Comparison of ENCODE assay signal across 21 cellular contexts in genomic region chr10:43963379-43963778, GRCh38.
DNase-seq lines count a peak whose midpoint lies in the region; ATAC-seq, FAIRE-seq and TF ChIP-seq lines count a peak whose summit lies in the region.
"Had no signal": no experiment of that assay in that cellular context is flagged by ENCODE, and none has a peak within 500 bp of the region (broad histone marks: within the 10 kb centered on the region; RNA-seq: fewer than 3 reads in every experiment).

No MANE protein-coding gene starts in this region.

- H3K4me3 ChIP-seq in BLaER1 treated with 17β-estradiol and CSF1 and Interleukin-3, amounts not matched to agents 10 nM and 100 nM = no peak overlapping the region
- H3K4me3 ChIP-seq in mesenchymal stem cell (ENCODE audit: insufficient read depth in 1 of 2, low read depth in 1 of 2, low read length in 2 of 2) (no peak overlapping the region), tibial artery (no peak overlapping the region), Caco-2 (ENCODE audit: low read depth, low read length) (no peak overlapping the region)

- no peak overlapping the region for H3K4me3 Mint-ChIP-seq in activated CD8-positive, alpha-beta memory T cell treated with anti-CD3 and anti-CD28 coated beads, Interleukin-2, amount 10 ng/mL, durations not matched to agents 7 days and 5 days
- H3K4me3 Mint-ChIP-seq in Caco-2 (ENCODE audit: unreplicated experiment) = no peak overlapping the region
- H3K4me3 Mint-ChIP-seq: CD14-positive monocyte had no signal

- ATAC-seq in activated CD8-positive, alpha-beta memory T cell treated with anti-CD3 and anti-CD28 coated beads, Interleukin-2, amount 10 ng/mL, durations not matched to agents 7 days and 5 days = no peak
- ATAC-seq: HepG2, PC-3 had no signal

- POLR2A ChIA-PET in Caco-2 (lab: Charles Lee) = no interaction called here

- H2BK120ac ChIP-seq in mesenchymal stem cell (ENCODE audit: low read depth, low read length) = no peak overlapping the region

- H4K91ac ChIP-seq in mesenchymal stem cell (ENCODE audit: low read length) = peak overlapping the region; percentile 70

- no peak for TF ChIP-seq POLR2A in H54 (IDR thresholded peaks at IDR 0.05; ENCODE audit: low read depth, low read length)

- DNase-seq in activated CD8-positive, alpha-beta memory T cell treated with anti-CD3 and anti-CD28 coated beads, Interleukin-2, amount 10 ng/mL, durations not matched to agents 7 days and 5 days = peak; percentile 25
- no peak for DNase-seq in mesenchymal stem cell
- DNase-seq in tibial artery = peak in 1 of 2 donors; percentile 34
- DNase-seq in NK-92 treated with Interleukin-12 subunit alpha and Interleukin-12 subunit beta, amount 100 ng/mL, for 24 hours (lab: John Stamatoyannopoulos, UW) = no peak
- DNase-seq in Caco-2 = no peak
- no peak for DNase-seq in H54 (ENCODE audit: insufficient read length, low spot score)
- DNase-seq: DMS 273 treated with DMSO at 0.1 percent for 48 hours, DND-41, KG1, NCI-H1417, NCI-H187, NCI-H2107, NCI-H510A treated with DMSO at 0.1 percent for 48 hours, NCI-H82, PC-3, RPMI8226, SHP77 treated with DMSO at 0.1 percent for 48 hours had no signal

- TF ChIP-seq CTCF in tibial artery (IDR thresholded peaks at IDR 0.05) (no peak), Caco-2 (IDR thresholded peaks at IDR 0.05; ENCODE audit: insufficient read depth in 1 of 2, low read depth in 1 of 2, low read length in 1 of 2, severe bottlenecking in 1 of 2, unreplicated experiment in 1 of 2) (no peak)

- no peaks in the 10 kb centered on the region for H3K9me3 Mint-ChIP-seq in activated CD8-positive, alpha-beta memory T cell treated with anti-CD3 and anti-CD28 coated beads, Interleukin-2, amount 10 ng/mL, durations not matched to agents 7 days and 5 days (ENCODE audit: low read depth)
- H3K9me3 Mint-ChIP-seq in Caco-2 (ENCODE audit: unreplicated experiment) = no peaks in the 10 kb centered on the region

- H3K4me1 Mint-ChIP-seq in activated CD8-positive, alpha-beta memory T cell treated with anti-CD3 and anti-CD28 coated beads, Interleukin-2, amount 10 ng/mL, durations not matched to agents 7 days and 5 days = peaks cover 7% of the 10 kb centered on the region
- H3K4me1 Mint-ChIP-seq in Caco-2 (ENCODE audit: low read depth, unreplicated experiment) = no peaks in the 10 kb centered on the region

- H4K20me1 ChIP-seq in BLaER1 treated with 17β-estradiol and CSF1 and Interleukin-3, amounts not matched to agents 10 nM and 100 nM = peaks cover 0 to 12% (median 0%) of the 10 kb centered on the region in 11 experiments; a peak in 4 of 22 replicates

- peaks cover 29% of the 10 kb centered on the region for H3K27me3 Mint-ChIP-seq in activated CD8-positive, alpha-beta memory T cell treated with anti-CD3 and anti-CD28 coated beads, Interleukin-2, amount 10 ng/mL, durations not matched to agents 7 days and 5 days
- H3K27me3 Mint-ChIP-seq in Caco-2 (ENCODE audit: insufficient read depth, unreplicated experiment) = peaks cover 20% of the 10 kb centered on the region

- 78% methylated on average over 1 of the region's 2 CpGs for WGBS in mesenchymal stem cell

- FAIRE-seq in H54 (lab: Jason Lieb, UNC) = no peak
- FAIRE-seq: H1, HepG2 had no signal

- no peaks in the 10 kb centered on the region for H3K9me3 ChIP-seq in BLaER1 treated with 17β-estradiol and CSF1 and Interleukin-3, amounts not matched to agents 10 nM and 100 nM (replicated peaks in 1 of 11)
- H3K9me3 ChIP-seq in mesenchymal stem cell (ENCODE audit: control insufficient read depth, low read length) (no peaks in the 10 kb centered on the region), tibial artery (no peaks in the 10 kb centered on the region), Caco-2 (no peaks in the 10 kb centered on the region)

- H3K27ac ChIP-seq in BLaER1 treated with 17β-estradiol and CSF1 and Interleukin-3, amounts not matched to agents 10 nM and 100 nM = no peak overlapping the region
- H3K27ac ChIP-seq in mesenchymal stem cell (ENCODE audit: low read length, poor library complexity, severe bottlenecking) (no peak overlapping the region), tibial artery (peak overlapping the region; percentile 70 to 76)

- H2BK5ac ChIP-seq in mesenchymal stem cell (ENCODE audit: low read depth, low read length, poor library complexity, severe bottlenecking) = no peak overlapping the region

- H3K9ac ChIP-seq in BLaER1 treated with 17β-estradiol and CSF1 and Interleukin-3, amounts not matched to agents 10 nM and 100 nM = no peak overlapping the region
- no peak overlapping the region for H3K9ac ChIP-seq in mesenchymal stem cell (ENCODE audit: low read length)

- no peaks in the 10 kb centered on the region for H3K79me1 ChIP-seq in mesenchymal stem cell (replicated peaks; ENCODE audit: low read length, poor library complexity, severe bottlenecking)

- intact Hi-C loops in tibial artery (cut with DNase I; ENCODE audit: low total_unique reads) = loop anchor here (10.0 kb wide), 2 partner anchors 51 to 139 kb away; no protein-coding TSS in a partner anchor
- intact Hi-C loops in Caco-2 (cut with micrococcal nuclease; ENCODE audit: unreplicated experiment) = no loop called here

- H3K36me3 ChIP-seq in BLaER1 treated with 17β-estradiol and CSF1 and Interleukin-3, amounts not matched to agents 10 nM and 100 nM = no peaks in the 10 kb centered on the region
- no peaks in the 10 kb centered on the region for H3K36me3 ChIP-seq in mesenchymal stem cell (ENCODE audit: control insufficient read depth in 1 of 2, insufficient read depth in 2 of 2, low read depth in 1 of 2, low read length in 2 of 2)
- no peaks in the 10 kb centered on the region for H3K36me3 ChIP-seq in tibial artery
- H3K36me3 ChIP-seq in Caco-2 (ENCODE audit: control insufficient read depth, insufficient read depth, low read length) = no peaks in the 10 kb centered on the region

- H3K36me3 Mint-ChIP-seq in activated CD8-positive, alpha-beta memory T cell treated with anti-CD3 and anti-CD28 coated beads, Interleukin-2, amount 10 ng/mL, durations not matched to agents 7 days and 5 days = no peaks in the 10 kb centered on the region
- no peaks in the 10 kb centered on the region for H3K36me3 Mint-ChIP-seq in Caco-2 (ENCODE audit: insufficient read depth, unreplicated experiment)
- H3K36me3 Mint-ChIP-seq: CD14-positive monocyte had no signal

- no peak overlapping the region for H2AFZ ChIP-seq in mesenchymal stem cell (ENCODE audit: low read depth, low read length)

- no peak overlapping the region for H2BK15ac ChIP-seq in mesenchymal stem cell (ENCODE audit: low read depth, poor library complexity, severe bottlenecking)

- H4K8ac ChIP-seq in mesenchymal stem cell (ENCODE audit: low read length) = no peak overlapping the region

- CTCF ChIA-PET in activated CD8-positive, alpha-beta memory T cell treated with anti-CD3 and anti-CD28 coated beads, Interleukin-2, amount 10 ng/mL, durations not matched to agents 7 days and 5 days (lab: Charles Lee) = interaction anchor here (0.7 kb wide), 1 partner anchor 12 kb away, joined by 3 read pairs; no protein-coding TSS in a partner anchor
- CTCF ChIA-PET in Caco-2 (lab: Charles Lee) = no interaction called here

- no peak overlapping the region for H2AK5ac ChIP-seq in mesenchymal stem cell (ENCODE audit: low read length, severe bottlenecking)

- no peak overlapping the region for H3K27ac Mint-ChIP-seq in activated CD8-positive, alpha-beta memory T cell treated with anti-CD3 and anti-CD28 coated beads, Interleukin-2, amount 10 ng/mL, durations not matched to agents 7 days and 5 days
- no peak overlapping the region for H3K27ac Mint-ChIP-seq in Caco-2 (ENCODE audit: unreplicated experiment)
- H3K27ac Mint-ChIP-seq: CD14-positive monocyte had no signal

- BruUV-seq in Caco-2 (replicated peaks; lab: Mats Ljungman, UMichigan) = no TSS peak

- peak overlapping the region; percentile 63 to 68 for H3K18ac ChIP-seq in mesenchymal stem cell (ENCODE audit: low read depth in 1 of 2, low read length in 2 of 2)

- H3K27me3 ChIP-seq in BLaER1 treated with 17β-estradiol and CSF1 and Interleukin-3, amounts not matched to agents 10 nM and 100 nM = peaks cover 30 to 75% (median 52%) of the 10 kb centered on the region in 11 experiments
- H3K27me3 ChIP-seq in mesenchymal stem cell (ENCODE audit: control insufficient read depth in 1 of 2, insufficient read depth in 1 of 2, low read length in 2 of 2) (peaks cover 34 to 66% of the 10 kb centered on the region in 2 experiments), tibial artery (no peaks in the 10 kb centered on the region), Caco-2 (replicated peaks; ENCODE audit: control insufficient read depth, insufficient read depth, low read length) (peaks cover 2% of the 10 kb centered on the region; the same call in 1 of the 2 replicates)

- peaks cover 26 to 38% (median 34%) of the 10 kb centered on the region in 10 experiments for H3K4me1 ChIP-seq in BLaER1 treated with 17β-estradiol and CSF1 and Interleukin-3, amounts not matched to agents 10 nM and 100 nM
- H3K4me1 ChIP-seq in mesenchymal stem cell (ENCODE audit: control insufficient read depth, insufficient read depth, low read depth, low read length) = peaks cover 11% of the 10 kb centered on the region
- peaks cover 5 to 78% (median 53%) of the 10 kb centered on the region in 4 donors for H3K4me1 ChIP-seq in tibial artery
- H3K4me1 ChIP-seq in Caco-2 = no peaks in the 10 kb centered on the region

- peak overlapping the region; percentile 71 to 82 for H2BK12ac ChIP-seq in mesenchymal stem cell (ENCODE audit: low read length in 2 of 2)

- peak overlapping the region in 1 of 2 experiments; percentile 71 for H3K4ac ChIP-seq in mesenchymal stem cell (ENCODE audit: low read depth in 1 of 2, low read length in 2 of 2)

- H3K23ac ChIP-seq in mesenchymal stem cell (ENCODE audit: low read length in 2 of 2) = no peak overlapping the region

- H3K4me2 ChIP-seq in BLaER1 treated with 17β-estradiol and CSF1 and Interleukin-3, amounts not matched to agents 10 nM and 100 nM = peak overlapping the region; percentile 64 to 90 (median 84); a peak in 18 of 22 replicates
- H3K4me2 ChIP-seq in mesenchymal stem cell (ENCODE audit: low read length, poor library complexity, severe bottlenecking) = no peak overlapping the region

- H3K14ac ChIP-seq in mesenchymal stem cell (ENCODE audit: low read length in 2 of 2) = no peak overlapping the region

Comparison
In these comparisons a context has a peak if more than half of its experiments do, and no peak if none do; other contexts are left out.
1. H3K27ac ChIP-seq: peak in tibial artery (2 of 2); none in BLaER1 treated with 17β-estradiol and CSF1 and Interleukin-3, amounts not matched to agents 10 nM and 100 nM (0 of 11) and mesenchymal stem cell (single experiment).